Comparison of ENCODE assay signal across 12 cellular contexts in genomic region chr2:56474412-56475158, GRCh38.
DNase-seq lines count a peak whose midpoint lies in the region; ATAC-seq lines count a peak whose summit lies in the region.
"Had no signal": no experiment of that assay in that cellular context is flagged by ENCODE, and none has a peak within 500 bp of the region (broad histone marks: within the 10 kb centered on the region; RNA-seq: fewer than 3 reads in every experiment).

No MANE protein-coding gene starts in this region.

- no peak overlapping the region for H3K4ac ChIP-seq in mesenchymal stem cell (ENCODE audit: low read depth in 1 of 2, low read length in 2 of 2)
- H3K4ac ChIP-seq in mesendoderm (ENCODE audit: low read depth, low read length) = no peak overlapping the region

- H3K4me1 Mint-ChIP-seq in activated naive CD8-positive, alpha-beta T cell treated with anti-CD3 and anti-CD28 coated beads for 36 hours = no peaks in the 10 kb centered on the region

- H3K4me3 Mint-ChIP-seq in activated naive CD8-positive, alpha-beta T cell treated with anti-CD3 and anti-CD28 coated beads for 36 hours = no peak overlapping the region
- H3K4me3 Mint-ChIP-seq: activated CD8-positive, alpha-beta T cell treated with anti-CD3 and anti-CD28 coated beads for 36 hours had no signal

- H3K9ac ChIP-seq in mesenchymal stem cell (ENCODE audit: low read length) (no peak overlapping the region), mesendoderm (ENCODE audit: low read length) (no peak overlapping the region)

- H3K18ac ChIP-seq in mesenchymal stem cell (ENCODE audit: low read depth in 1 of 2, low read length in 2 of 2) (no peak overlapping the region), mesendoderm (ENCODE audit: low read length) (no peak overlapping the region)

- H3K56ac ChIP-seq in mesendoderm (ENCODE audit: low read length) = no peak overlapping the region

- no peak overlapping the region for H3K14ac ChIP-seq in mesenchymal stem cell (ENCODE audit: low read length in 2 of 2)

- no peak overlapping the region for H3K27ac Mint-ChIP-seq in activated naive CD8-positive, alpha-beta T cell treated with anti-CD3 and anti-CD28 coated beads for 36 hours
- H3K27ac Mint-ChIP-seq: activated CD8-positive, alpha-beta T cell treated with anti-CD3 and anti-CD28 coated beads for 36 hours had no signal

- no peak overlapping the region for H2AFZ ChIP-seq in mesenchymal stem cell (ENCODE audit: low read depth, low read length)

- no peaks in the 10 kb centered on the region for H3K27me3 Mint-ChIP-seq in activated naive CD8-positive, alpha-beta T cell treated with anti-CD3 and anti-CD28 coated beads for 36 hours
- H3K27me3 Mint-ChIP-seq: activated CD8-positive, alpha-beta T cell treated with anti-CD3 and anti-CD28 coated beads for 36 hours had no signal

- H3K9me3 Mint-ChIP-seq in activated naive CD8-positive, alpha-beta T cell treated with anti-CD3 and anti-CD28 coated beads for 36 hours = peaks cover 3% of the 10 kb centered on the region

- H3K23ac ChIP-seq in mesenchymal stem cell (ENCODE audit: low read length in 2 of 2) (no peak overlapping the region), mesendoderm (ENCODE audit: low read length) (no peak overlapping the region)

- H3K4me1 ChIP-seq in mesenchymal stem cell (ENCODE audit: control insufficient read depth, insufficient read depth, low read depth, low read length) = no peaks in the 10 kb centered on the region
- H3K4me1 ChIP-seq in mesendoderm (ENCODE audit: control insufficient read depth, low read depth, low read length) = no peaks in the 10 kb centered on the region
- H3K4me1 ChIP-seq: tibial artery had no signal

- no peak overlapping the region for H4K5ac ChIP-seq in mesendoderm (ENCODE audit: low read length)

- H3K36me3 ChIP-seq in mesenchymal stem cell (ENCODE audit: control insufficient read depth in 1 of 2, insufficient read depth in 2 of 2, low read depth in 1 of 2, low read length in 2 of 2) (no peaks in the 10 kb centered on the region), mesendoderm (ENCODE audit: control insufficient read depth, insufficient read depth, low read length) (no peaks in the 10 kb centered on the region)
- H3K36me3 ChIP-seq: tibial artery had no signal

- H3K27ac ChIP-seq in mesenchymal stem cell (ENCODE audit: low read length, poor library complexity, severe bottlenecking) = no peak overlapping the region
- H3K27ac ChIP-seq in mesendoderm (ENCODE audit: low read depth, low read length) = no peak overlapping the region
- H3K27ac ChIP-seq: tibial artery had no signal

- no peak overlapping the region for H2BK12ac ChIP-seq in mesenchymal stem cell (ENCODE audit: low read length in 2 of 2)

- no peaks in the 10 kb centered on the region for H3K36me3 Mint-ChIP-seq in activated naive CD8-positive, alpha-beta T cell treated with anti-CD3 and anti-CD28 coated beads for 36 hours

- H3K4me2 ChIP-seq in mesenchymal stem cell (ENCODE audit: low read length, poor library complexity, severe bottlenecking) (no peak overlapping the region), mesendoderm (ENCODE audit: low read length) (no peak overlapping the region)

- H3K27me3 ChIP-seq in mesenchymal stem cell (ENCODE audit: control insufficient read depth in 1 of 2, insufficient read depth in 1 of 2, low read length in 2 of 2) (no peaks in the 10 kb centered on the region), mesendoderm (ENCODE audit: insufficient read depth, low read length, poor library complexity) (no peaks in the 10 kb centered on the region)
- H3K27me3 ChIP-seq: tibial artery had no signal

- ATAC-seq in GM18520 (IDR thresholded peaks at IDR 0.05; ENCODE audit: unreplicated experiment) = no peak
- no peak for ATAC-seq in HG03378 (IDR thresholded peaks at IDR 0.05; ENCODE audit: unreplicated experiment)
- ATAC-seq: activated CD8-positive, alpha-beta T cell treated with anti-CD3 and anti-CD28 coated beads for 36 hours; left colon had no signal

- no peak overlapping the region for H2BK120ac ChIP-seq in mesenchymal stem cell (ENCODE audit: low read depth, low read length)
- no peak overlapping the region for H2BK120ac ChIP-seq in mesendoderm (ENCODE audit: low read depth, low read length)

- no peak overlapping the region for H3K4me3 ChIP-seq in mesenchymal stem cell (ENCODE audit: insufficient read depth in 1 of 2, low read depth in 1 of 2, low read length in 2 of 2)
- H3K4me3 ChIP-seq in mesendoderm (ENCODE audit: low read length) = no peak overlapping the region
- H3K4me3 ChIP-seq: tibial artery had no signal

- no peaks in the 10 kb centered on the region for H3K9me3 ChIP-seq in mesenchymal stem cell (ENCODE audit: control insufficient read depth, low read length)
- H3K9me3 ChIP-seq: tibial artery had no signal

- H3K79me1 ChIP-seq in mesenchymal stem cell (replicated peaks; ENCODE audit: low read length, poor library complexity, severe bottlenecking) (no peaks in the 10 kb centered on the region), mesendoderm (ENCODE audit: low read length) (no peaks in the 10 kb centered on the region)

- no peak overlapping the region for H2BK5ac ChIP-seq in mesenchymal stem cell (ENCODE audit: low read depth, low read length, poor library complexity, severe bottlenecking)
- H2BK5ac ChIP-seq in mesendoderm (ENCODE audit: low read length) = no peak overlapping the region

- H4K8ac ChIP-seq in mesenchymal stem cell (ENCODE audit: low read length) (no peak overlapping the region), mesendoderm (ENCODE audit: low read depth, low read length) (no peak overlapping the region)

- no peaks in the 10 kb centered on the region for H3K79me2 ChIP-seq in mesendoderm (ENCODE audit: control insufficient read depth, insufficient read depth, low read length)

- 62% methylated on average over 2 of the region's 4 CpGs for WGBS in mesenchymal stem cell
- WGBS in mesendoderm (ENCODE audit: extremely low coverage, insufficient coverage, low lambda C conversion rate) = no CpG with 5 or more reads among the region's 4 CpGs

- peak; percentile 9 for DNase-seq in ELR (ENCODE audit: low read depth)
- DNase-seq in NCI-H1694 treated with DMSO at 0.1 percent for 48 hours (lab: John Stamatoyannopoulos, UW) = peak; percentile 88
- peak; percentile 29 for DNase-seq in astrocyte of the hippocampus (ENCODE audit: low read depth, low spot score)
- DNase-seq in mesenchymal stem cell = peak; percentile 65
- no peak for DNase-seq in mesendoderm
- DNase-seq in activated naive CD8-positive, alpha-beta T cell treated with anti-CD3 and anti-CD28 coated beads for 36 hours = no peak
- DNase-seq: activated CD8-positive, alpha-beta T cell treated with anti-CD3 and anti-CD28 coated beads for 36 hours; central memory CD4-positive, alpha-beta T cell; left colon; tibial artery had no signal

- H2AK5ac ChIP-seq in mesenchymal stem cell (ENCODE audit: low read length, severe bottlenecking) (no peak overlapping the region), mesendoderm (ENCODE audit: low read length) (no peak overlapping the region)

- H2BK15ac ChIP-seq in mesenchymal stem cell (ENCODE audit: low read depth, poor library complexity, severe bottlenecking) (no peak overlapping the region), mesendoderm (replicated peaks; ENCODE audit: low read depth) (no peak overlapping the region)

- H4K91ac ChIP-seq in mesenchymal stem cell (ENCODE audit: low read length) = no peak overlapping the region

Comparison
In these comparisons a context has a peak if more than half of its experiments do, and no peak if none do; other contexts are left out.
1. DNase-seq: peak in ELR (single experiment), NCI-H1694 treated with DMSO at 0.1 percent for 48 hours (single experiment), astrocyte of the hippocampus (single experiment) and mesenchymal stem cell (single experiment); none in mesendoderm (single experiment) and activated naive CD8-positive, alpha-beta T cell treated with anti-CD3 and anti-CD28 coated beads for 36 hours (single experiment).